In genomic region chr1:15704526-15705183, GRCh38 we compare ENCODE assay signal across 14 cellular contexts. TPM values are rescaled to one million over a fixed set of nuclear protein-coding genes. Genes with fewer than 3 reads are reported as not detected.
DNase-seq lines count a peak whose midpoint lies in the region; ATAC-seq, FAIRE-seq and TF ChIP-seq lines count a peak whose summit lies in the region.
"Had no signal": no experiment of that assay in that cellular context is flagged by ENCODE, and none has a peak within 500 bp of the region (broad histone marks: within the 10 kb centered on the region; RNA-seq: fewer than 3 reads in every experiment).

No MANE protein-coding gene starts in this region.

- in situ Hi-C loops in gastrocnemius medialis (cut with MboI; ENCODE audit: low sequenced_read_pairs in 4 of 4), result no loop called here

- intact Hi-C loops in left ventricle myocardium inferior (cut with micrococcal nuclease), result no loop called here
- intact Hi-C loops in Right ventricle myocardium superior (cut with DNase I), result no loop called here
- intact Hi-C loops in kidney (cut with DNase I), result no loop called here
- intact Hi-C loops in gastrocnemius medialis (cut with DNase I; ENCODE audit: low total_unique reads), result no loop called here
- intact Hi-C loops in pancreas (cut with DNase I), result no loop called here

- H3K9me3 ChIP-seq in left ventricle myocardium inferior (replicated peaks) (no peaks in the 10 kb centered on the region), kidney (ENCODE audit: control insufficient read depth in 1 of 2, low read length in 2 of 2) (no peaks in the 10 kb centered on the region), gastrocnemius medialis (no peaks in the 10 kb centered on the region), pancreas (no peaks in the 10 kb centered on the region)
- H3K9me3 ChIP-seq: neutrophil had no signal

- no peak for TF ChIP-seq POLR2A in gastrocnemius medialis (IDR thresholded peaks at IDR 0.05)

- TF ChIP-seq CTCF in left ventricle myocardium inferior (IDR thresholded peaks at IDR 0.05; ENCODE audit: borderline replicate concordance) (no peak), kidney (IDR thresholded peaks at IDR 0.05; ENCODE audit: borderline replicate concordance, extremely low read depth, insufficient read depth) (no peak), gastrocnemius medialis (IDR thresholded peaks at IDR 0.05 in 4 of 5, conservative IDR thresholded peaks at IDR 0.05 in 1 of 5) (no peak), pancreas (IDR thresholded peaks at IDR 0.05) (no peak)

- H3K27me3 ChIP-seq in left ventricle myocardium inferior (ENCODE audit: low read depth) (no peaks in the 10 kb centered on the region), gastrocnemius medialis (no peaks in the 10 kb centered on the region), pancreas (no peaks in the 10 kb centered on the region)
- H3K27me3 ChIP-seq: neutrophil had no signal

- 86% methylated on average over 16 to 17 of the region's 17 CpGs for WGBS in pancreas, 2 donors

- H3K36me3 ChIP-seq in left ventricle myocardium inferior, result no peaks in the 10 kb centered on the region
- peaks cover 0 to 4% of the 10 kb centered on the region in 2 donors for H3K36me3 ChIP-seq in kidney (ENCODE audit: control insufficient read depth in 1 of 2, insufficient read depth in 2 of 2, low read length in 2 of 2)
- H3K36me3 ChIP-seq in gastrocnemius medialis, result no peaks in the 10 kb centered on the region
- H3K36me3 ChIP-seq in pancreas, result no peaks in the 10 kb centered on the region

- ATAC-seq in Right ventricle myocardium superior (ENCODE audit: poor library complexity), result no peak
- ATAC-seq in gastrocnemius medialis, result no peak
- no peak for ATAC-seq in GM18519 (IDR thresholded peaks at IDR 0.05; ENCODE audit: low FRiP score, unreplicated experiment)
- no peak for ATAC-seq in pancreas

- peak overlapping the region in 1 of 2 donors; percentile 33 for H3K9ac ChIP-seq in kidney (ENCODE audit: low read length in 2 of 2)

- FAIRE-seq in kidney (lab: Jason Lieb, UNC) (no peak), pancreas (lab: Jason Lieb, UNC) (no peak)

- H3K4me1 ChIP-seq in left ventricle myocardium inferior (peaks cover 99% of the 10 kb centered on the region), kidney (ENCODE audit: control insufficient read depth in 1 of 2, insufficient read depth in 1 of 2, low read depth in 1 of 2, low read length in 2 of 2) (peaks cover 14 to 19% of the 10 kb centered on the region in 2 donors), gastrocnemius medialis (peaks cover 64 to 78% of the 10 kb centered on the region in 2 donors), pancreas (peaks cover 0 to 19% (median 14%) of the 10 kb centered on the region in 3 donors)

- peak overlapping the region; percentile 88 for H3K27ac ChIP-seq in left ventricle myocardium inferior (replicated peaks)
- H3K27ac ChIP-seq in kidney (ENCODE audit: low read depth in 2 of 2, low read length in 2 of 2), result peak overlapping the region; percentile 77 to 94
- H3K27ac ChIP-seq in gastrocnemius medialis, result peak overlapping the region; percentile 93 to 96 (median 96)
- peak overlapping the region in 2 of 4 donors; percentile 79 to 81 for H3K27ac ChIP-seq in pancreas
- H3K27ac ChIP-seq: neutrophil had no signal

- H3K4me3 ChIP-seq in left ventricle myocardium inferior (no peak overlapping the region), kidney (ENCODE audit: low read length in 2 of 2) (no peak overlapping the region), gastrocnemius medialis (no peak overlapping the region), pancreas (no peak overlapping the region)

- DNase-seq in left ventricle myocardium inferior (no peak), Right ventricle myocardium superior (no peak), kidney (no peak), gastrocnemius medialis (no peak), OCI-M2 (lab: John Stamatoyannopoulos, UW; ENCODE audit: unreplicated experiment) (no peak), pancreas (no peak), inferior parietal cortex (ENCODE audit: extremely low spot score) (no peak)
- DNase-seq: activated CD4-positive, CD25-positive, alpha-beta regulatory T cell treated with anti-CD3 and anti-CD28 coated beads, Interleukin-2, amount 50 U/mL, for 72 hours; activated T-cell treated with anti-CD3 and anti-CD28 coated beads, Interleukin-2, amount 50 U/mL, for 1 hour; erythroblast; immature natural killer cell; stimulated activated CD4-positive, alpha-beta T cell treated with anti-CD3 and anti-CD28 coated beads, Interleukin-2, amount 100 ng/mL, for 48 hours had no signal

RNA-seq across cellular contexts. Expression of gene PLEKHM2, which starts 20.5 kb away (rescaled TPM):
- total RNA-seq in left ventricle myocardium inferior (90.3 TPM), Right ventricle myocardium superior (81.7 TPM), kidney (65.7 TPM), gastrocnemius medialis (100 to 1,000 TPM in 3 of 4 donors, 10 to 100 TPM in 1; 86.7 to 170 (median 144) TPM), pancreas (10 to 100 TPM; 22.9 to 39.6 (median 29.4) TPM)
- polyA plus RNA-seq in kidney (ENCODE audit: insufficient read depth, low read depth, low replicate concordance) (21.7 TPM), pancreas (10 to 100 TPM; 33.6 to 35.1 TPM)

RNA-seq across cellular contexts. Expression of gene SLC25A34, which starts 31.4 kb away (rescaled TPM):
- total RNA-seq in left ventricle myocardium inferior, result 34.0 TPM
- total RNA-seq in Right ventricle myocardium superior, result 54.3 TPM
- total RNA-seq in kidney, result 1.5 TPM
- 12.2 TPM for polyA plus RNA-seq in kidney (ENCODE audit: insufficient read depth, low read depth, low replicate concordance)
- 10 to 100 TPM in 3 of 4 donors, 1 to 10 TPM in 1; 7.8 to 17.2 (median 13.8) TPM for total RNA-seq in gastrocnemius medialis
- 1 to 10 TPM in 5 of 6 donors, under 1 TPM in 1; 0.57 to 1.9 (median 1.8) TPM for total RNA-seq in pancreas
- polyA plus RNA-seq in pancreas, result 1 to 10 TPM; 6.1 to 6.9 TPM
- polyA plus RNA-seq: immature natural killer cell had no signal

RNA-seq across cellular contexts. Expression of gene TMEM82, which starts 37.6 kb away (rescaled TPM):
- not detected for total RNA-seq in left ventricle myocardium inferior
- not detected for total RNA-seq in Right ventricle myocardium superior
- total RNA-seq in kidney, result 2.0 TPM
- 25.4 TPM for polyA plus RNA-seq in kidney (ENCODE audit: insufficient read depth, low read depth, low replicate concordance)
- total RNA-seq in gastrocnemius medialis, result under 1 TPM in 1 of 4 donors, not detected in 3; 0.33 TPM
- total RNA-seq in pancreas, result not detected
- not detected for polyA plus RNA-seq in pancreas
- polyA plus RNA-seq: immature natural killer cell had no signal

RNA-seq across cellular contexts. Expression of gene FBLIM1, which starts 53.9 kb away (rescaled TPM):
- total RNA-seq in left ventricle myocardium inferior (89.1 TPM), Right ventricle myocardium superior (99.1 TPM), kidney (89.3 TPM), gastrocnemius medialis (1 to 10 TPM; 1.4 to 3.9 (median 3.8) TPM), pancreas (10 to 100 TPM; 22.2 to 61.5 (median 29.4) TPM)
- polyA plus RNA-seq in kidney (ENCODE audit: insufficient read depth, low read depth, low replicate concordance) (16.6 TPM), pancreas (10 to 100 TPM; 20.4 to 36.8 TPM)
- polyA plus RNA-seq: immature natural killer cell had no signal
